In the genomic region with DNA sequence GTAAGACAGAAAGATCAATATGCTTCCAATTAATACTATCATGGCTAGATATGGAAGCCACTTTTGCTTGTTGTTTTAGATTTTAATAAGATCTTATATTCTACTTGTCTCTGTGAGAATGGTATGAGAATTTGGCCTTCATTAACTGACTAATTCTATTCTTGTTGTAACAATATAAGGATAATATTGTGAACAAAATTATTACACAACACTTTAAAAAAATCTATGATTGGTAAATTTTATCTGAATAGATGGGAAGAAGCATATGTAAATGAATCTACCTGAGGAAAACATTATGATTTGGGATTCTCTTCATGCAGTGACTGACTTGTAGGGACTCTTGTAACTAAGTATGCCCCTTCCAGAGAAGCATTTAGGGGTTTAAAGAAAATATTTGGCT, we compare ENCODE assay signal across 14 cellular contexts.
DNase-seq lines count a peak whose midpoint lies in the region; ATAC-seq and TF ChIP-seq lines count a peak whose summit lies in the region.
"Had no signal": no experiment of that assay in that cellular context is flagged by ENCODE, and none has a peak within 500 bp of the region (broad histone marks: within the 10 kb centered on the region; RNA-seq: fewer than 3 reads in every experiment).

No MANE protein-coding gene starts in this region.

- dilution Hi-C loops in IMR-90 (cut with HindIII; ENCODE audit: low sequenced_read_pairs, unreplicated experiment): no loop called here

- H3K9ac ChIP-seq in IMR-90 (ENCODE audit: low read depth, low read length): no peak overlapping the region
- no peak overlapping the region for H3K9ac ChIP-seq in OCI-LY3 (ENCODE audit: low read length)
- no peak overlapping the region for H3K9ac ChIP-seq in smooth muscle cell (ENCODE audit: low read depth)

- H3K9me3 ChIP-seq in IMR-90 (ENCODE audit: control insufficient read depth, insufficient read depth, low read length) (no peaks in the 10 kb centered on the region), OCI-LY3 (ENCODE audit: insufficient read depth, low read length) (no peaks in the 10 kb centered on the region), smooth muscle cell (replicated peaks; ENCODE audit: low read depth) (no peaks in the 10 kb centered on the region), Caco-2 (no peaks in the 10 kb centered on the region)

- no peak for TF ChIP-seq POLR2A in IMR-90 (IDR thresholded peaks at IDR 0.05; ENCODE audit: low read depth, low read length)

- H4K20me1 ChIP-seq in IMR-90 (ENCODE audit: insufficient read depth, low read length) (no peaks in the 10 kb centered on the region), OCI-LY3 (ENCODE audit: insufficient read depth, low read length) (no peaks in the 10 kb centered on the region), smooth muscle cell (ENCODE audit: low read depth) (no peaks in the 10 kb centered on the region)

- no peak overlapping the region for H2AK9ac ChIP-seq in IMR-90 (replicated peaks; ENCODE audit: low read depth, low read length, poor library complexity)

- peaks cover 8% of the 10 kb centered on the region; the same call in 1 of the 2 replicates for H3K4me1 ChIP-seq in IMR-90 (ENCODE audit: control insufficient read depth, insufficient read depth, low read length)
- no peaks in the 10 kb centered on the region for H3K4me1 ChIP-seq in OCI-LY3 (ENCODE audit: low read length)
- peaks cover 33% of the 10 kb centered on the region for H3K4me1 ChIP-seq in smooth muscle cell (ENCODE audit: low read depth)
- no peaks in the 10 kb centered on the region for H3K4me1 ChIP-seq in Caco-2

- peak overlapping the region; percentile 62 for H2BK5ac ChIP-seq in IMR-90 (ENCODE audit: low read depth, low read length, poor library complexity, severe bottlenecking)

- no peak for TF ChIP-seq RAD21 in IMR-90 (IDR thresholded peaks at IDR 0.05; ENCODE audit: low read length)

- no peak overlapping the region for H4K5ac ChIP-seq in IMR-90 (ENCODE audit: low read depth, low read length)

- H2BK15ac ChIP-seq in IMR-90 (ENCODE audit: low read depth, low read length): no peak overlapping the region

- H2AFZ ChIP-seq in IMR-90 (replicated peaks; ENCODE audit: low read length, poor library complexity) (no peak overlapping the region), OCI-LY3 (ENCODE audit: low read depth, low read length) (peak overlapping the region; percentile 51; the same call in 1 of the 2 replicates), smooth muscle cell (ENCODE audit: low read depth) (peak overlapping the region; percentile 45)

- H2BK20ac ChIP-seq in IMR-90 (ENCODE audit: low read depth, low read length): no peak overlapping the region

- H2AK5ac ChIP-seq in IMR-90 (ENCODE audit: low read depth, low read length): no peak overlapping the region

- no peak for TF ChIP-seq CTCF in IMR-90 (conservative IDR thresholded peaks at IDR 0.05; ENCODE audit: low read depth, low read length)
- no peak for TF ChIP-seq CTCF in OCI-LY3 (IDR thresholded peaks at IDR 0.05; ENCODE audit: low read depth, low read length)
- TF ChIP-seq CTCF in smooth muscle cell (IDR thresholded peaks at IDR 0.05; ENCODE audit: borderline replicate concordance, insufficient read depth, poor library complexity, severe bottlenecking): no peak
- TF ChIP-seq CTCF in Caco-2 (IDR thresholded peaks at IDR 0.05; ENCODE audit: insufficient read depth in 1 of 2, low read depth in 1 of 2, low read length in 1 of 2, severe bottlenecking in 1 of 2, unreplicated experiment in 1 of 2): no peak

- intact Hi-C loops in IMR-90 (cut with micrococcal nuclease): loop anchor here (10.0 kb wide), 1 partner anchor 91 kb away; no protein-coding TSS in a partner anchor
- intact Hi-C loops in Caco-2 (cut with micrococcal nuclease; ENCODE audit: unreplicated experiment): no loop called here

- H3K4ac ChIP-seq in IMR-90 (ENCODE audit: low read depth, low read length): no peak overlapping the region

- H3K14ac ChIP-seq in IMR-90 (replicated peaks; ENCODE audit: low read depth, low read length): no peak overlapping the region

- CTCF ChIA-PET in IMR-90 (lab: Yijun Ruan, JAX) (no interaction called here), Caco-2 (lab: Charles Lee) (no interaction called here)

- H3K36me3 Mint-ChIP-seq in Caco-2 (ENCODE audit: insufficient read depth, unreplicated experiment): no peaks in the 10 kb centered on the region

- no peaks in the 10 kb centered on the region for H3K79me1 ChIP-seq in IMR-90 (ENCODE audit: low read depth in 1 of 2, low read length in 2 of 2)

- H3K23ac ChIP-seq in IMR-90 (ENCODE audit: low read depth, low read length): no peak overlapping the region

- no peaks in the 10 kb centered on the region for H3K9me1 ChIP-seq in IMR-90 (ENCODE audit: insufficient read depth, low read length)

- H3K79me2 ChIP-seq in OCI-LY3 (ENCODE audit: low read length) (no peaks in the 10 kb centered on the region), smooth muscle cell (ENCODE audit: low read depth) (no peaks in the 10 kb centered on the region)

- no peaks in the 10 kb centered on the region for H3K36me3 ChIP-seq in IMR-90 (ENCODE audit: control insufficient read depth, insufficient read depth, low read length)
- H3K36me3 ChIP-seq in OCI-LY3 (replicated peaks; ENCODE audit: low read depth, low read length): no peaks in the 10 kb centered on the region
- H3K36me3 ChIP-seq in smooth muscle cell (ENCODE audit: low read depth): no peaks in the 10 kb centered on the region
- H3K36me3 ChIP-seq in Caco-2 (ENCODE audit: control insufficient read depth, insufficient read depth, low read length): no peaks in the 10 kb centered on the region

- H3K18ac ChIP-seq in IMR-90 (ENCODE audit: low read depth, low read length): peak overlapping the region; percentile 42; the same call in 1 of the 2 replicates

- POLR2A ChIA-PET in IMR-90 (lab: Charles Lee; ENCODE audit: unreplicated experiment) (no interaction called here), Caco-2 (lab: Charles Lee) (no interaction called here)

- H3K9me3 Mint-ChIP-seq in Caco-2 (ENCODE audit: unreplicated experiment): no peaks in the 10 kb centered on the region
- H3K9me3 Mint-ChIP-seq: CD4-positive, alpha-beta T cell had no signal

- no peak overlapping the region for H3K4me3 ChIP-seq in IMR-90 (ENCODE audit: insufficient read depth, low read depth, low read length)
- no peak overlapping the region for H3K4me3 ChIP-seq in OCI-LY3 (ENCODE audit: low read length)
- no peak overlapping the region for H3K4me3 ChIP-seq in smooth muscle cell
- H3K4me3 ChIP-seq in Caco-2 (ENCODE audit: low read depth, low read length): no peak overlapping the region
- H3K4me3 ChIP-seq: GM12878 had no signal

- no peak overlapping the region for H2BK120ac ChIP-seq in IMR-90 (ENCODE audit: low read depth, low read length)

- H3K4me3 Mint-ChIP-seq in Caco-2 (ENCODE audit: unreplicated experiment): no peak overlapping the region
- H3K4me3 Mint-ChIP-seq: B cell; CD4-positive, alpha-beta T cell had no signal

- no peak overlapping the region for H3K27ac Mint-ChIP-seq in Caco-2 (ENCODE audit: unreplicated experiment)
- H3K27ac Mint-ChIP-seq: B cell; CD4-positive, alpha-beta T cell had no signal

- no peak overlapping the region for H4K91ac ChIP-seq in IMR-90 (ENCODE audit: insufficient read depth, low read depth, low read length)

- H4K8ac ChIP-seq in IMR-90 (ENCODE audit: low read depth in 2 of 2, low read length in 2 of 2): no peak overlapping the region

- no TSS peak for BruUV-seq in IMR-90 (replicated peaks; lab: Mats Ljungman, UMichigan)
- BruUV-seq in Caco-2 (replicated peaks; lab: Mats Ljungman, UMichigan): no TSS peak

- in situ Hi-C loops in IMR-90 (cut with MboI; ENCODE audit: low sequenced_read_pairs): no loop called here

- no peak for DNase-seq in IMR-90
- peak; percentile 30 for DNase-seq in myocyte (ENCODE audit: low read depth)
- no peak for DNase-seq in smooth muscle cell (lab: John Stamatoyannopoulos, UW; ENCODE audit: unreplicated experiment)
- no peak for DNase-seq in Caco-2
- DNase-seq in activated CD8-positive, alpha-beta memory T cell treated with anti-CD3 and anti-CD28 coated beads, Interleukin-2, amount 50 U/mL, for 4 hours: no peak
- no peak for DNase-seq in anterior cingulate cortex (lab: John Stamatoyannopoulos, UW)
- DNase-seq: C1 segment of cervical spinal cord; CD4-positive, alpha-beta T cell; DMS79; HCEC 1CT had no signal

- H3K4me2 ChIP-seq in IMR-90 (ENCODE audit: low read depth, low read length) (no peak overlapping the region), OCI-LY3 (ENCODE audit: low read length) (no peak overlapping the region), smooth muscle cell (peak overlapping the region; percentile 59)

- no peak for ATAC-seq in IMR-90 (ENCODE audit: low read depth)
- ATAC-seq: GM12878, HepG2 had no signal

- H3K27ac ChIP-seq in IMR-90 (ENCODE audit: insufficient read depth, low read length) (no peak overlapping the region), OCI-LY3 (ENCODE audit: low read length) (no peak overlapping the region), smooth muscle cell (ENCODE audit: low read depth) (peak overlapping the region; percentile 76)

- H3K27me3 Mint-ChIP-seq in Caco-2 (ENCODE audit: insufficient read depth, unreplicated experiment): no peaks in the 10 kb centered on the region
- H3K27me3 Mint-ChIP-seq: B cell; CD4-positive, alpha-beta T cell had no signal

- H3K4me1 Mint-ChIP-seq in Caco-2 (ENCODE audit: low read depth, unreplicated experiment): no peaks in the 10 kb centered on the region
- H3K4me1 Mint-ChIP-seq: B cell had no signal

- peaks cover 19% of the 10 kb centered on the region for H3F3A ChIP-seq in smooth muscle cell (ENCODE audit: low read depth)

- no peak overlapping the region for H3K56ac ChIP-seq in IMR-90 (ENCODE audit: extremely low read depth, insufficient read depth, low read length)

- H3K27me3 ChIP-seq in IMR-90 (ENCODE audit: control insufficient read depth, insufficient read depth, low read length): no peaks in the 10 kb centered on the region
- no peaks in the 10 kb centered on the region for H3K27me3 ChIP-seq in OCI-LY3 (ENCODE audit: low read depth, low read length)
- H3K27me3 ChIP-seq in smooth muscle cell (ENCODE audit: low read depth): no peaks in the 10 kb centered on the region
- no peaks in the 10 kb centered on the region for H3K27me3 ChIP-seq in Caco-2 (replicated peaks; ENCODE audit: control insufficient read depth, insufficient read depth, low read length)

TF ChIP-seq in IMR-90, 13 proteins besides CTCF, POLR2A, EP300 and RAD21:
- TF ChIP-seq MAFK (IDR thresholded peaks at IDR 0.05; ENCODE audit: low read depth, low read length) (no peak), CEBPB (IDR thresholded peaks at IDR 0.05; ENCODE audit: low read depth, low read length) (0 out of 2 replicates have a peak, but pooled peaks have one; percentile 0), FOS (IDR thresholded peaks at IDR 0.05; ENCODE audit: low read depth, low read length) (no peak)
TF ChIP-seq in IMR-90: peak in this region for 1.
